In genomic region chr7:14457567-14458453, GRCh38 we compare ENCODE assay signal across 8 cellular contexts.
A peak's percentile ranks its signal among the peaks of the same experiment; 100 is the strongest.
DNase-seq lines count a peak whose midpoint lies in the region; ATAC-seq and TF ChIP-seq lines count a peak whose summit lies in the region.

No MANE protein-coding gene starts in this region.

- no peaks in the 10 kb centered on the region for H3K36me3 ChIP-seq in HCT116 (ENCODE audit: control insufficient read depth in 1 of 2, insufficient read depth in 2 of 2, low read length in 2 of 2)
- no peaks in the 10 kb centered on the region for H3K36me3 ChIP-seq in brain microvascular endothelial cell (replicated peaks)
- no peaks in the 10 kb centered on the region for H3K36me3 ChIP-seq in iPS DF 6.9 (ENCODE audit: control insufficient read depth, insufficient read depth, low read length)
- no peaks in the 10 kb centered on the region for H3K36me3 ChIP-seq in gastrocnemius medialis

- RAD21 ChIA-PET in HCT116 (lab: Charles Lee; ENCODE audit: low non-redundant PET in 1 of 2, low total read pairs in 2 of 2, uncharacterized antibody in 2 of 2, unreplicated experiment in 2 of 2) = no interaction called here

- CTCF ChIA-PET in HCT116 (lab: Charles Lee) = interaction anchor here (0.7 to 1.1 kb wide), 5 partner anchors 65 to 1175 kb away, joined by 3 read pairs; no protein-coding TSS in a partner anchor

- peak; percentile 87 for DNase-seq in DMS53 treated with DMSO at 0.1 percent for 48 hours (lab: John Stamatoyannopoulos, UW; ENCODE audit: unreplicated experiment)
- DNase-seq in HCT116 (ENCODE audit: low read depth, low spot score) = peak; percentile 83
- peak; percentile 61 to 89 (median 88) for DNase-seq in NCI-H1417 (lab: John Stamatoyannopoulos, UW)
- peak; percentile 42 for DNase-seq in SKM-1 (lab: John Stamatoyannopoulos, UW; ENCODE audit: unreplicated experiment)
- peak; percentile 79 for DNase-seq in brain microvascular endothelial cell
- DNase-seq in iPS DF 6.9 (ENCODE audit: low read depth, low spot score) = peak; percentile 60
- DNase-seq in gastrocnemius medialis = peak; percentile 17 to 27
- DNase-seq in mesenteric fat pad (ENCODE audit: low spot score) = no peak

- TF ChIP-seq POLR2A in HCT116 (IDR thresholded peaks at IDR 0.05; ENCODE audit: borderline replicate concordance, extremely low read depth, insufficient read depth, insufficient read length) (no peak), gastrocnemius medialis (IDR thresholded peaks at IDR 0.05) (no peak)

- no peaks in the 10 kb centered on the region for H3K9me2 ChIP-seq in HCT116 (ENCODE audit: insufficient read depth)

- H3K27ac ChIP-seq in HCT116 (ENCODE audit: low read depth, low read length) (no peak overlapping the region), brain microvascular endothelial cell (no peak overlapping the region), iPS DF 6.9 (ENCODE audit: low read length) (no peak overlapping the region), gastrocnemius medialis (no peak overlapping the region)

- H3K4me3 ChIP-seq in HCT116 (replicated peaks in 1 of 2; ENCODE audit: low read depth in 1 of 2, low read length in 2 of 2) (0 out of 4 replicates have a peak overlapping the region, but pooled peaks of 1 of the 2 experiments have one; percentile 16), brain microvascular endothelial cell (ENCODE audit: low read depth, low read length) (peak overlapping the region; percentile 23), iPS DF 6.9 (ENCODE audit: low read length) (no peak overlapping the region), gastrocnemius medialis (peak overlapping the region in 1 of 4 donors; percentile 26)

- peaks cover 3 to 4% of the 10 kb centered on the region in 2 experiments; a peak in 3 of 4 replicates for H3K4me1 ChIP-seq in HCT116 (ENCODE audit: control insufficient read depth in 1 of 2, insufficient read depth in 2 of 2, low read length in 2 of 2)
- no peaks in the 10 kb centered on the region; the same call in 1 of the 2 replicates for H3K4me1 ChIP-seq in iPS DF 6.9 (ENCODE audit: control insufficient read depth, insufficient read depth, low read length)
- H3K4me1 ChIP-seq in gastrocnemius medialis = no peaks in the 10 kb centered on the region

- ATAC-seq in HCT116 (peak; percentile 90), gastrocnemius medialis (peak in 1 of 2 donors; percentile 47)

- H4K20me1 ChIP-seq in HCT116 (ENCODE audit: insufficient read depth) = no peaks in the 10 kb centered on the region

- peak; percentile 88 for TF ChIP-seq RAD21 in HCT116 (IDR thresholded peaks at IDR 0.05; ENCODE audit: low read depth)

- WGBS in iPS DF 6.9 (ENCODE audit: insufficient coverage, insufficient read length) = no CpG with 5 or more reads among the region's 13 CpGs

- intact Hi-C loops in HCT116 (cut with micrococcal nuclease) (loop anchor here (1.0 to 10.0 kb wide), 3 partner anchors 553 to 1176 kb away; no protein-coding TSS in a partner anchor), gastrocnemius medialis (cut with DNase I; ENCODE audit: low total_unique reads) (loop anchor here (2.0 kb wide), 1 partner anchor 1177 kb away; no protein-coding TSS in a partner anchor)

- peak overlapping the region; percentile 64 for H3K4me2 ChIP-seq in HCT116 (ENCODE audit: low read length)

- in situ Hi-C loops in brain microvascular endothelial cell (cut with HindIII; ENCODE audit: low pct_ligation_motif_present, low sequenced_read_pairs) (no loop called here), gastrocnemius medialis (cut with MboI; ENCODE audit: low sequenced_read_pairs in 4 of 4) (loop anchor here (5.0 to 25.0 kb wide), 3 partner anchors 1173 to 1821 kb away; no protein-coding TSS in a partner anchor)

- TF ChIP-seq CTCF in HCT116 (IDR thresholded peaks at IDR 0.05 in 2 of 3, conservative IDR thresholded peaks at IDR 0.05 in 1 of 3; ENCODE audit: borderline replicate concordance in 1 of 3, insufficient read depth in 1 of 3, low read depth in 2 of 3, low read length in 2 of 3) (peak; percentile 60 to 80 (median 71)), brain microvascular endothelial cell (IDR thresholded peaks at IDR 0.05; ENCODE audit: low read depth, low read length, missing control alignments) (peak; percentile 81), gastrocnemius medialis (IDR thresholded peaks at IDR 0.05 in 4 of 5, conservative IDR thresholded peaks at IDR 0.05 in 1 of 5) (peak; percentile 39 to 84 (median 58))

- no peaks in the 10 kb centered on the region for H3K27me3 ChIP-seq in HCT116 (ENCODE audit: insufficient read depth, low read length)
- no peaks in the 10 kb centered on the region for H3K27me3 ChIP-seq in brain microvascular endothelial cell (replicated peaks)
- H3K27me3 ChIP-seq in iPS DF 6.9 (ENCODE audit: control insufficient read depth, insufficient read depth, low read length) = no peaks in the 10 kb centered on the region
- H3K27me3 ChIP-seq in gastrocnemius medialis = no peaks in the 10 kb centered on the region

- H3K9me3 ChIP-seq in HCT116 (ENCODE audit: control insufficient read depth in 1 of 2, insufficient read depth in 1 of 2, low read depth in 1 of 2, low read length in 2 of 2) = no peaks in the 10 kb centered on the region
- H3K9me3 ChIP-seq in iPS DF 6.9 (ENCODE audit: control insufficient read depth, insufficient read depth, low read length) = no peaks in the 10 kb centered on the region
- H3K9me3 ChIP-seq in gastrocnemius medialis = no peaks in the 10 kb centered on the region

- BruUV-seq in HCT116 (replicated peaks; lab: Mats Ljungman, UMichigan) = no TSS peak

- POLR2A ChIA-PET in HCT116 (lab: Charles Lee) = no interaction called here

- H3K79me2 ChIP-seq in HCT116 (ENCODE audit: insufficient read depth, low read length) = no peaks in the 10 kb centered on the region

- H2AFZ ChIP-seq in HCT116 (ENCODE audit: low read depth, low read length, poor library complexity, severe bottlenecking) = peak overlapping the region; percentile 97

- H3K9ac ChIP-seq in HCT116 (ENCODE audit: low read length) = no peak overlapping the region

TF ChIP-seq in HCT116, 20 proteins besides CTCF, POLR2A, EP300 and RAD21:
- TF ChIP-seq SIN3A (IDR thresholded peaks at IDR 0.05; ENCODE audit: low read depth) = no peak
- no peak for TF ChIP-seq ZNF274 (IDR thresholded peaks at IDR 0.05; ENCODE audit: low read depth, low read length)
- 0 out of 2 replicates have a peak, but pooled peaks have one; percentile 42 for TF ChIP-seq CBX3 (IDR thresholded peaks at IDR 0.05; ENCODE audit: low read depth)
